35 cellular contexts compared by ENCODE assay signal in the genomic region with DNA sequence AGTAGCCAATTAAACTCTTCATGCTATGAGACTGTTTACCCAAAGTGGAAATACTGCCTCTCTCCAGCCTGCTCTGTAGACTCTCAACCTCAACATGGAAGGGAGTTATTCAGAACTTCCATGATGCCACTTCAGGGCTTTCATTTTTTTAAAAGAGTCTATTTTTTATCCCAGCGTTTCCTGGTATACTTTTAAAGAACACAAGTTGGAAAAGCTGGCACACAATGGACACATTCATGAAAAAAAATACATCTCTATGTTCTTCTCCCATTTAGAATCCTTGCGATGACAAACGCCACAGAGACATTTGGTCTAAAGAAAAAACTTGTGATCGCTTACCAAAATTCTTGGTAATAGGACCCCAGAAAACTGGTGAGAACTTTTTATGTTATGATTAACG.
"Had no signal": no experiment of that assay in that cellular context is flagged by ENCODE, and none has a peak within 500 bp of the region (broad histone marks: within the 10 kb centered on the region; RNA-seq: fewer than 3 reads in every experiment).

No MANE protein-coding gene starts in this region.

- H3K4me1 Mint-ChIP-seq: activated B cell treated with CpG ODN at 0.5 μM for 24 hours; activated CD8-positive, alpha-beta memory T cell treated with anti-CD3 and anti-CD28 coated beads, Interleukin-2, amount 10 ng/mL, durations not matched to agents 7 days and 5 days; activated naive CD4-positive, alpha-beta T cell treated with anti-CD3 and anti-CD28 coated beads, Interleukin-2, amount 50 U/mL, for 24 hours; activated naive CD8-positive, alpha-beta T cell treated with anti-CD3 and anti-CD28 coated beads for 36 hours; activated naive CD8-positive, alpha-beta T cell treated with anti-CD3 and anti-CD28 coated beads, Interleukin-2, amount 50 U/mL, for 24 hours had no signal

- H3K27ac Mint-ChIP-seq: activated B cell treated with CpG ODN at 0.5 μM for 24 hours; activated CD8-positive, alpha-beta memory T cell treated with anti-CD3 and anti-CD28 coated beads, Interleukin-2, amount 10 ng/mL, durations not matched to agents 7 days and 5 days; activated CD8-positive, alpha-beta T cell treated with anti-CD3 and anti-CD28 coated beads, Interleukin-2, amount 10 ng/mL, durations not matched to agents 7 days and 5 days; activated naive CD4-positive, alpha-beta T cell treated with anti-CD3 and anti-CD28 coated beads for 36 hours; activated naive CD4-positive, alpha-beta T cell treated with anti-CD3 and anti-CD28 coated beads, Interleukin-2, amount 50 U/mL, for 24 hours; activated naive CD8-positive, alpha-beta T cell treated with anti-CD3 and anti-CD28 coated beads for 36 hours; activated naive CD8-positive, alpha-beta T cell treated with anti-CD3 and anti-CD28 coated beads, Interleukin-2, amount 50 U/mL, for 24 hours; activated T-helper 1 cell treated with anti-CD3 and anti-CD28 coated beads, Interleukin-12 subunit alpha, Interleukin-12 subunit beta, Interleukin-2, Interleukin-4 antibody, amounts not matched to agents 30 ng/mL and 10 ng/mL and 1 ng/mL, durations not matched to agents 14 hours and 24 hours and 36 hours; activated T-helper 2 cell treated with anti-CD3 and anti-CD28 coated beads, Interferon-gamma antibody, Interleukin-2, Interleukin-4, amounts not matched to agents 10 μg/mL and 5 μg/mL and 100 μg/mL, durations not matched to agents 14 hours and 24 hours and 36 hours; effector memory CD8-positive, alpha-beta T cell; T-helper 2 cell treated with Interferon-gamma antibody and Interleukin-4, amounts not matched to agents 5 μg/mL and 100 μg/mL, for 36 hours had no signal

- H3K4me2 ChIP-seq: hepatocyte had no signal

- H2AFZ ChIP-seq: hepatocyte had no signal

- H3K36me3 ChIP-seq: adrenal gland, esophagus muscularis mucosa, gastroesophageal sphincter, heart right ventricle, WERI-Rb-1 had no signal

- H3K9me3 Mint-ChIP-seq: activated B cell treated with CpG ODN at 0.5 μM for 24 hours; activated naive CD4-positive, alpha-beta T cell treated with anti-CD3 and anti-CD28 coated beads for 36 hours; activated naive CD4-positive, alpha-beta T cell treated with anti-CD3 and anti-CD28 coated beads, Interleukin-2, amount 50 U/mL, for 24 hours; activated naive CD8-positive, alpha-beta T cell treated with anti-CD3 and anti-CD28 coated beads for 36 hours; activated naive CD8-positive, alpha-beta T cell treated with anti-CD3 and anti-CD28 coated beads, Interleukin-2, amount 50 U/mL, for 24 hours; activated T-helper 1 cell treated with anti-CD3 and anti-CD28 coated beads, Interleukin-12 subunit alpha, Interleukin-12 subunit beta, Interleukin-2, Interleukin-4 antibody, amounts not matched to agents 30 ng/mL and 10 ng/mL and 1 ng/mL, durations not matched to agents 14 hours and 24 hours and 36 hours; activated T-helper 2 cell treated with anti-CD3 and anti-CD28 coated beads, Interferon-gamma antibody, Interleukin-2, Interleukin-4, amounts not matched to agents 10 μg/mL and 5 μg/mL and 100 μg/mL, durations not matched to agents 14 hours and 24 hours and 36 hours; effector memory CD8-positive, alpha-beta T cell; T-helper 2 cell treated with Interferon-gamma antibody and Interleukin-4, amounts not matched to agents 5 μg/mL and 100 μg/mL, for 36 hours had no signal

- H3K4me1 ChIP-seq: adrenal gland, body of pancreas, esophagus muscularis mucosa, foreskin keratinocyte, gastroesophageal sphincter had no signal

- H3K9me3 ChIP-seq: adrenal gland, body of pancreas, esophagus muscularis mucosa, gastroesophageal sphincter, heart right ventricle had no signal

- H3K4me3 ChIP-seq: adrenal gland, body of pancreas, esophagus muscularis mucosa, gastroesophageal sphincter, heart right ventricle, hepatocyte had no signal

- DNase-seq: activated B cell treated with CpG ODN at 0.5 μM for 24 hours; activated CD4-positive, alpha-beta T cell treated with anti-CD3 and anti-CD28 coated beads for 48 hours; activated CD4-positive, alpha-beta T cell treated with anti-CD3 and anti-CD28 coated beads, Interleukin-2, amount 50 U/mL, for 1 hour; activated CD4-positive, alpha-beta T cell treated with anti-CD3 and anti-CD28 coated beads, Interleukin-2, amount 50 U/mL, for 48 hours; activated CD8-positive, alpha-beta memory T cell treated with anti-CD3 and anti-CD28 coated beads, Interleukin-2, amount 10 ng/mL, durations not matched to agents 7 days and 5 days; activated CD8-positive, alpha-beta memory T cell treated with anti-CD3 and anti-CD28 coated beads, Interleukin-2, amount 50 U/mL, for 4 hours; activated CD8-positive, alpha-beta T cell treated with anti-CD3 and anti-CD28 coated beads, Interleukin-2, amount 10 ng/mL, durations not matched to agents 7 days and 5 days; activated effector memory CD4-positive, alpha-beta T cell treated with anti-CD3 and anti-CD28 coated beads, Interleukin-2, amount 50 U/mL, for 16 hours; activated naive CD4-positive, alpha-beta T cell treated with anti-CD3 and anti-CD28 coated beads for 36 hours; activated naive CD8-positive, alpha-beta T cell treated with anti-CD3 and anti-CD28 coated beads for 36 hours; activated naive CD8-positive, alpha-beta T cell treated with anti-CD3 and anti-CD28 coated beads, Interleukin-2, amount 50 U/mL, for 24 hours; activated T-cell treated with anti-CD3 and anti-CD28 coated beads, Interleukin-2, amount 50 U/mL, for 1 hour; activated T-cell treated with anti-CD3 and anti-CD28 coated beads, Interleukin-2, amount 50 U/mL, for 48 hours; adrenal gland; amygdala; aorta; body of pancreas; caudate nucleus; cortex of kidney; dermis blood vessel endothelial cell; effector CD4-positive, alpha-beta T cell; effector memory CD8-positive, alpha-beta T cell; erythroblast; foreskin keratinocyte; heart right ventricle; T1000; WERI-Rb-1 had no signal

- H3K27me3 ChIP-seq: adrenal gland, body of pancreas, foreskin keratinocyte, hepatocyte had no signal

- H3K4me3 Mint-ChIP-seq: activated B cell treated with CpG ODN at 0.5 μM for 24 hours; activated CD8-positive, alpha-beta memory T cell treated with anti-CD3 and anti-CD28 coated beads, Interleukin-2, amount 10 ng/mL, durations not matched to agents 7 days and 5 days; activated CD8-positive, alpha-beta T cell treated with anti-CD3 and anti-CD28 coated beads, Interleukin-2, amount 10 ng/mL, durations not matched to agents 7 days and 5 days; activated naive CD4-positive, alpha-beta T cell treated with anti-CD3 and anti-CD28 coated beads for 36 hours; activated naive CD4-positive, alpha-beta T cell treated with anti-CD3 and anti-CD28 coated beads, Interleukin-2, amount 50 U/mL, for 24 hours; activated naive CD8-positive, alpha-beta T cell treated with anti-CD3 and anti-CD28 coated beads for 36 hours; activated naive CD8-positive, alpha-beta T cell treated with anti-CD3 and anti-CD28 coated beads, Interleukin-2, amount 50 U/mL, for 24 hours; activated T-helper 1 cell treated with anti-CD3 and anti-CD28 coated beads, Interleukin-12 subunit alpha, Interleukin-12 subunit beta, Interleukin-2, Interleukin-4 antibody, amounts not matched to agents 30 ng/mL and 10 ng/mL and 1 ng/mL, durations not matched to agents 14 hours and 24 hours and 36 hours; effector memory CD8-positive, alpha-beta T cell; T-helper 2 cell treated with Interferon-gamma antibody and Interleukin-4, amounts not matched to agents 5 μg/mL and 100 μg/mL, for 36 hours had no signal

- H3K27ac ChIP-seq: adrenal gland, body of pancreas, esophagus muscularis mucosa, foreskin keratinocyte, gastroesophageal sphincter, heart right ventricle, hepatocyte, WERI-Rb-1 had no signal

- H3K36me3 Mint-ChIP-seq: activated CD8-positive, alpha-beta memory T cell treated with anti-CD3 and anti-CD28 coated beads, Interleukin-2, amount 10 ng/mL, durations not matched to agents 7 days and 5 days; activated naive CD4-positive, alpha-beta T cell treated with anti-CD3 and anti-CD28 coated beads, Interleukin-2, amount 50 U/mL, for 24 hours; activated naive CD8-positive, alpha-beta T cell treated with anti-CD3 and anti-CD28 coated beads for 36 hours had no signal

- ATAC-seq: activated CD4-positive, CD25-positive, alpha-beta regulatory T cell treated with anti-CD3 and anti-CD28 coated beads, Interleukin-2, amount 50 U/mL, for 24 hours; activated CD8-positive, alpha-beta memory T cell treated with anti-CD3 and anti-CD28 coated beads, Interleukin-2, amount 10 ng/mL, durations not matched to agents 7 days and 5 days; activated CD8-positive, alpha-beta T cell treated with anti-CD3 and anti-CD28 coated beads, Interleukin-2, amount 10 ng/mL, durations not matched to agents 7 days and 5 days; activated naive CD8-positive, alpha-beta T cell treated with anti-CD3 and anti-CD28 coated beads, Interleukin-2, amount 50 U/mL, for 24 hours; body of pancreas; effector memory CD8-positive, alpha-beta T cell; foreskin keratinocyte; gastroesophageal sphincter; heart right ventricle had no signal
